In the genomic region with DNA sequence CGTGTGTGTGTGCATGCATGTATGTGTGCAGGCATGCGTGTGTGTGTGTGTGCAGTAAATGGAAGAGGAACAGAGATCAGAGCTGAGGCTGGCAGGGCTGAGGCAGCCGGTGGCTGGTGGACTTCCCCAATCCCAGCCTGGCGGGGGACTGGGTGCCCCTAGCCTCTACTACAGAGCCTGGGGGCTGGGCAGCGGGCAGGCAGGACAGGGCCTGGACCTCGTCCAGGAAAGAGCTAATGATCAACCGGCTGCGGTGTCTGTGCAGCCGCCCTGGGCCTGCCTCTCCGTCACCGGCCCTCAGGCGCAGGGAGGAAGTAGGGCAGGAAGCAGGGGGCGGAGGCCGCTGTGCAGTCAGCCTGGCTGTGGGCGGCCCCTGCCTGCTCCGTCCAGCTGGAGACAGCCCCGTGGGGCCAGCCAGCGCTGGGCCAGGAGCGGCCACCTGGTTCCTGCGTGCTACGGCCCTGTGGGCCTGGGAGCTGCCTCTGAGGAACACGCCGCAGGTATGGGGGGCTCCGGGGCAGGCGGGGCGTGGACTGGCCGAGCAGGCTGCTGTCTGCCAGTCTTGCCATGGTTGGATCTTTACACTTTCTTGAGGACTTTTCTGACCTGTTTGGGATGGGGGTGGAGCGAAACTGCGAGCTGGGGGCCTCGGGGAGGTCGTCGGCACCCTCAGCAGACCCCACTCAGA, we compare ENCODE assay signal across 8 cellular contexts. TPM values are rescaled to one million over a fixed set of nuclear protein-coding genes. Genes with fewer than 3 reads are reported as not detected.
DNase-seq lines count a peak whose midpoint lies in the region; ATAC-seq and TF ChIP-seq lines count a peak whose summit lies in the region.

A gene (plus strand): TSS at position 385 of the 688 bp plus-strand sequence. CDS start 5,905 bp downstream, outside the sequence.

- peak within 1 kb of the TSS; percentile 61 for H3K4me2 ChIP-seq in DND-41 (ENCODE audit: insufficient read depth, low read length)

- no peaks in the 10 kb centered on the region; the same call in 1 of the 2 replicates for H4K20me1 ChIP-seq in DND-41 (ENCODE audit: insufficient read depth, low read length)

- peak within 1 kb of the TSS; percentile 95 for H3K4me3 Mint-ChIP-seq in T-helper 17 cell

- H3K79me2 ChIP-seq in DND-41 (ENCODE audit: insufficient read depth, low read length), result peaks cover 16% of the 10 kb centered on the region

- H3K27ac Mint-ChIP-seq in T-helper 17 cell, result peak within 1 kb of the TSS; percentile 97

- H3K4me3 ChIP-seq in DND-41 (ENCODE audit: low read depth in 1 of 2, low read length in 2 of 2) (peak within 1 kb of the TSS in 1 of 2 experiments; percentile 54; a peak in 3 of 4 replicates), astrocyte of the spinal cord (ENCODE audit: low read depth, low read length) (no peak within 1 kb of the TSS), skeletal muscle cell (ENCODE audit: low read depth, low read length) (peak within 1 kb of the TSS; percentile 33)

- H3K27me3 Mint-ChIP-seq in T-helper 17 cell, result no peaks in the 10 kb centered on the region

- H3K36me3 Mint-ChIP-seq in T-helper 17 cell (ENCODE audit: low read depth), result peaks cover 2% of the 10 kb centered on the region

- peaks cover 60% of the 10 kb centered on the region for H3K4me1 ChIP-seq in DND-41 (ENCODE audit: insufficient read depth, low read length)

- peaks cover 31% of the 10 kb centered on the region for H3K4me1 Mint-ChIP-seq in T-helper 17 cell

- ATAC-seq in DND-41 (ENCODE audit: insufficient read depth, low read depth) (peak; percentile 72), GM21447 (IDR thresholded peaks at IDR 0.05; ENCODE audit: unreplicated experiment) (peak; percentile 64), T-helper 17 cell (peak; percentile 65)

- in situ Hi-C loops in astrocyte of the spinal cord (cut with HindIII; ENCODE audit: low sequenced_read_pairs), result no loop called here

- H2AFZ ChIP-seq in DND-41 (ENCODE audit: low read depth, low read length), result no peak within 1 kb of the TSS; the same call in 1 of the 2 replicates

- H3K27ac ChIP-seq in DND-41 (ENCODE audit: low read length), result peak within 1 kb of the TSS; percentile 87

- H3K9ac ChIP-seq in DND-41 (ENCODE audit: low read depth, low read length), result peak within 1 kb of the TSS; percentile 51

- no peak for TF ChIP-seq CTCF in DND-41 (IDR thresholded peaks at IDR 0.05; ENCODE audit: borderline replicate concordance, extremely low read depth, low read length, poor library complexity, severe bottlenecking)
- no peak for TF ChIP-seq CTCF in astrocyte of the spinal cord (IDR thresholded peaks at IDR 0.05; ENCODE audit: low read depth, low read length)

- DNase-seq in DND-41 (peak; percentile 72), HuH-7.5 (ENCODE audit: low spot score) (peak; percentile 100), T-helper 17 cell (peak; percentile 44 to 51 (median 46)), astrocyte of the spinal cord (ENCODE audit: low read depth, low spot score) (peak; percentile 78), hippocampal formation (lab: John Stamatoyannopoulos, UW) (peak; percentile 47 to 69), skeletal muscle cell (ENCODE audit: low read depth) (peak; percentile 40), NCI-H1694 (lab: John Stamatoyannopoulos, UW) (no peak)

- H3K9me3 ChIP-seq in DND-41 (ENCODE audit: insufficient read depth, low read length, severe bottlenecking) (no peaks in the 10 kb centered on the region), T-helper 17 cell (ENCODE audit: control insufficient read depth, low read length, poor library complexity, severe bottlenecking) (no peaks in the 10 kb centered on the region)

- no peaks in the 10 kb centered on the region for H3K36me3 ChIP-seq in DND-41 (ENCODE audit: insufficient read depth, low read length)

- no peaks in the 10 kb centered on the region for H3K27me3 ChIP-seq in DND-41 (ENCODE audit: insufficient read depth, low read length, poor library complexity)

RNA-seq across cellular contexts. Expression of the gene that starts here (rescaled TPM):
- 100 to 1,000 TPM; 134 TPM for total RNA-seq in T-helper 17 cell
